In genomic region chr6:14676084-14676483, GRCh38 we compare ENCODE assay signal across 15 cellular contexts.
DNase-seq lines count a peak whose midpoint lies in the region; ATAC-seq, FAIRE-seq and TF ChIP-seq lines count a peak whose summit lies in the region.
"Had no signal": no experiment of that assay in that cellular context is flagged by ENCODE, and none has a peak within 500 bp of the region (broad histone marks: within the 10 kb centered on the region; RNA-seq: fewer than 3 reads in every experiment).

No MANE protein-coding gene starts in this region.

- H3K27ac ChIP-seq in astrocyte (ENCODE audit: low read depth, low read length) = no peak overlapping the region
- no peak overlapping the region for H3K27ac ChIP-seq in colonic mucosa
- H3K27ac ChIP-seq: spleen had no signal

- DNase-seq in stimulated activated CD4-positive, alpha-beta T cell treated with anti-CD3 and anti-CD28 coated beads, Interleukin-1b, Interleukin-23, amount 100 ng/mL, for 48 hours = peak; percentile 22
- DNase-seq in stimulated activated CD4-positive, alpha-beta T cell treated with anti-CD3 and anti-CD28 coated beads, Interleukin-4, amount 100 ng/mL, for 1 hour = no peak
- peak; percentile 39 for DNase-seq in astrocyte (ENCODE audit: low read depth)
- peak; percentile 28 for DNase-seq in glomerular visceral epithelial cell (ENCODE audit: extremely low spot score)
- DNase-seq in COLO668 (lab: John Stamatoyannopoulos, UW; ENCODE audit: unreplicated experiment) = no peak
- DNase-seq in dermis blood vessel endothelial cell = no peak
- no peak for DNase-seq in colonic mucosa
- DNase-seq: BE2C, hippocampal formation, left colon, NCI-H1105, posterior cingulate gyrus, spleen, T-helper 1 cell had no signal

- H3K4me1 ChIP-seq in astrocyte (ENCODE audit: insufficient read depth, low read length) = peaks cover 22% of the 10 kb centered on the region
- no peaks in the 10 kb centered on the region for H3K4me1 ChIP-seq in colonic mucosa
- H3K4me1 ChIP-seq: BE2C had no signal

- TF ChIP-seq CTCF in astrocyte (IDR thresholded peaks at IDR 0.05; ENCODE audit: insufficient read depth, low read depth, low read length) (no peak), colonic mucosa (IDR thresholded peaks at IDR 0.05) (no peak)

- no peaks in the 10 kb centered on the region for H3K79me2 ChIP-seq in astrocyte (ENCODE audit: insufficient read depth, low read length)

- no peak overlapping the region for H3K27ac Mint-ChIP-seq in astrocyte (ENCODE audit: unreplicated experiment)

- no peaks in the 10 kb centered on the region for H4K20me1 ChIP-seq in astrocyte (ENCODE audit: insufficient read depth, low read length)

- H3K27me3 ChIP-seq in astrocyte (ENCODE audit: insufficient read depth, low read length) (no peaks in the 10 kb centered on the region), colonic mucosa (no peaks in the 10 kb centered on the region)
- H3K27me3 ChIP-seq: BE2C, spleen had no signal

- peaks cover 7% of the 10 kb centered on the region for H3K9me3 Mint-ChIP-seq in astrocyte (ENCODE audit: unreplicated experiment)

- H3K36me3 ChIP-seq in astrocyte (ENCODE audit: insufficient read depth, low read length) = no peaks in the 10 kb centered on the region
- no peaks in the 10 kb centered on the region for H3K36me3 ChIP-seq in colonic mucosa
- H3K36me3 ChIP-seq: BE2C, spleen had no signal

- H3K9me3 ChIP-seq in astrocyte (ENCODE audit: insufficient read depth, low read depth, low read length) (no peaks in the 10 kb centered on the region), colonic mucosa (no peaks in the 10 kb centered on the region)
- H3K9me3 ChIP-seq: BE2C, spleen had no signal

- no peak overlapping the region for H3K4me3 Mint-ChIP-seq in astrocyte (ENCODE audit: unreplicated experiment)

- no peaks in the 10 kb centered on the region for H3K36me3 Mint-ChIP-seq in astrocyte (ENCODE audit: low read depth, unreplicated experiment)

- H3K4me3 ChIP-seq in astrocyte (ENCODE audit: insufficient read depth, low read depth, low read length) = no peak overlapping the region
- H3K4me3 ChIP-seq in colonic mucosa = no peak overlapping the region
- H3K4me3 ChIP-seq: spleen had no signal

- H2AFZ ChIP-seq in astrocyte (ENCODE audit: low read depth, low read length) = no peak overlapping the region

- no peak for FAIRE-seq in astrocyte (lab: Jason Lieb, UNC)

- ATAC-seq in HG03571 (IDR thresholded peaks at IDR 0.05; ENCODE audit: unreplicated experiment) = no peak
- ATAC-seq: left colon had no signal

- intact Hi-C loops in colonic mucosa (cut with DNase I) = no loop called here

- no peaks in the 10 kb centered on the region for H3K27me3 Mint-ChIP-seq in astrocyte (ENCODE audit: low read depth, unreplicated experiment)

- H3K4me1 Mint-ChIP-seq in astrocyte (ENCODE audit: low read depth, unreplicated experiment) = peaks cover 26% of the 10 kb centered on the region

- no peak overlapping the region for H3K4me2 ChIP-seq in astrocyte (ENCODE audit: low read length)

- H3K9ac ChIP-seq in astrocyte (ENCODE audit: low read length) (no peak overlapping the region), colonic mucosa (ENCODE audit: low read depth in 2 of 2, low read length in 2 of 2) (no peak overlapping the region)

Comparison
In these comparisons a context has a peak if more than half of its experiments do, and no peak if none do; other contexts are left out.
1. DNase-seq: peak in stimulated activated CD4-positive, alpha-beta T cell treated with anti-CD3 and anti-CD28 coated beads, Interleukin-1b, Interleukin-23, amount 100 ng/mL, for 48 hours (single experiment), astrocyte (single experiment) and glomerular visceral epithelial cell (single experiment); none in stimulated activated CD4-positive, alpha-beta T cell treated with anti-CD3 and anti-CD28 coated beads, Interleukin-4, amount 100 ng/mL, for 1 hour (single experiment), COLO668 (single experiment), dermis blood vessel endothelial cell (single experiment) and colonic mucosa (single experiment).